Comparison of ENCODE assay signal across 8 cellular contexts in genomic region chr6:28980137-28980796, GRCh38. TPM values are rescaled to one million over a fixed set of nuclear protein-coding genes. Genes with fewer than 3 reads are reported as not detected.
A peak's percentile ranks its signal among the peaks of the same experiment; 100 is the strongest.
DNase-seq lines count a peak whose midpoint lies in the region; ATAC-seq and TF ChIP-seq lines count a peak whose summit lies in the region.

No MANE protein-coding gene starts in this region.

- CTCF ChIA-PET in activated CD8-positive, alpha-beta memory T cell treated with anti-CD3 and anti-CD28 coated beads, Interleukin-2, amount 10 ng/mL, durations not matched to agents 7 days and 5 days (lab: Charles Lee), result interaction anchor here (0.8 to 4.4 kb wide), 4 partner anchors 30 to 142 kb away, joined by 4 to 28 read pairs (median 16); no protein-coding TSS in a partner anchor

- H3K4me3 ChIP-seq in WI38 (ENCODE audit: low read depth, low read length) (peak overlapping the region; percentile 89), iPS DF 6.9 (ENCODE audit: low read length) (peak overlapping the region; percentile 76; the same call in 1 of the 2 replicates), subcutaneous abdominal adipose tissue (ENCODE audit: low read depth in 1 of 5, low read length in 5 of 5) (peak overlapping the region; percentile 91 to 96 (median 94))

- H3K4me1 ChIP-seq in iPS DF 6.9 (ENCODE audit: control insufficient read depth, insufficient read depth, low read length) (0 out of 2 replicates have a peak, but pooled peaks cover 2% of the 10 kb centered on the region), subcutaneous abdominal adipose tissue (ENCODE audit: control insufficient read depth in 5 of 5, insufficient read depth in 5 of 5, low read length in 5 of 5) (peaks cover 0 to 32% (median 24%) of the 10 kb centered on the region in 5 donors)

- H3K36me3 ChIP-seq in iPS DF 6.9 (ENCODE audit: control insufficient read depth, insufficient read depth, low read length) (no peaks in the 10 kb centered on the region), subcutaneous abdominal adipose tissue (ENCODE audit: control insufficient read depth in 5 of 5, insufficient read depth in 5 of 5, low read length in 5 of 5) (no peaks in the 10 kb centered on the region)

- H3K9ac ChIP-seq in subcutaneous abdominal adipose tissue (ENCODE audit: low read length in 5 of 5), result peak overlapping the region in 3 of 5 donors; percentile 38 to 78 (median 59)

- no peak for DNase-seq in activated CD8-positive, alpha-beta memory T cell treated with anti-CD3 and anti-CD28 coated beads, Interleukin-2, amount 10 ng/mL, durations not matched to agents 7 days and 5 days
- no peak for DNase-seq in activated CD8-positive, alpha-beta memory T cell treated with anti-CD3 and anti-CD28 coated beads for 24 hours
- DNase-seq in iPS DF 6.9 (ENCODE audit: low read depth, low spot score) (no peak), NCI-H1930 (lab: John Stamatoyannopoulos, UW) (no peak), NCI-H2171 (lab: John Stamatoyannopoulos, UW) (no peak), NCI-H1048 (lab: John Stamatoyannopoulos, UW) (no peak)

- H3K9me3 Mint-ChIP-seq in activated CD8-positive, alpha-beta memory T cell treated with anti-CD3 and anti-CD28 coated beads, Interleukin-2, amount 10 ng/mL, durations not matched to agents 7 days and 5 days (ENCODE audit: low read depth), result no peaks in the 10 kb centered on the region

- H3K27ac ChIP-seq in iPS DF 6.9 (ENCODE audit: low read length) (no peak overlapping the region), subcutaneous abdominal adipose tissue (ENCODE audit: low read depth, low read length) (no peak overlapping the region)

- H3K36me3 Mint-ChIP-seq in activated CD8-positive, alpha-beta memory T cell treated with anti-CD3 and anti-CD28 coated beads, Interleukin-2, amount 10 ng/mL, durations not matched to agents 7 days and 5 days, result peaks cover 3% of the 10 kb centered on the region

- peaks cover 57% of the 10 kb centered on the region for H3K27me3 Mint-ChIP-seq in activated CD8-positive, alpha-beta memory T cell treated with anti-CD3 and anti-CD28 coated beads, Interleukin-2, amount 10 ng/mL, durations not matched to agents 7 days and 5 days

- H3K27ac Mint-ChIP-seq in activated CD8-positive, alpha-beta memory T cell treated with anti-CD3 and anti-CD28 coated beads, Interleukin-2, amount 10 ng/mL, durations not matched to agents 7 days and 5 days, result no peak overlapping the region

- H3K4me3 Mint-ChIP-seq in activated CD8-positive, alpha-beta memory T cell treated with anti-CD3 and anti-CD28 coated beads, Interleukin-2, amount 10 ng/mL, durations not matched to agents 7 days and 5 days, result peak overlapping the region; percentile 90

- no peaks in the 10 kb centered on the region for H3K9me3 ChIP-seq in iPS DF 6.9 (ENCODE audit: control insufficient read depth, insufficient read depth, low read length)
- H3K9me3 ChIP-seq in subcutaneous abdominal adipose tissue (ENCODE audit: control insufficient read depth in 5 of 5, low read length in 5 of 5), result no peaks in the 10 kb centered on the region

- TF ChIP-seq CTCF in WI38 (IDR thresholded peaks at IDR 0.05; ENCODE audit: low read depth, low read length), result no peak

- peaks cover 45% of the 10 kb centered on the region for H3K4me1 Mint-ChIP-seq in activated CD8-positive, alpha-beta memory T cell treated with anti-CD3 and anti-CD28 coated beads, Interleukin-2, amount 10 ng/mL, durations not matched to agents 7 days and 5 days

- no peak for ATAC-seq in activated CD8-positive, alpha-beta memory T cell treated with anti-CD3 and anti-CD28 coated beads, Interleukin-2, amount 10 ng/mL, durations not matched to agents 7 days and 5 days

- H3K27me3 ChIP-seq in iPS DF 6.9 (ENCODE audit: control insufficient read depth, insufficient read depth, low read length) (no peaks in the 10 kb centered on the region), subcutaneous abdominal adipose tissue (ENCODE audit: control insufficient read depth in 5 of 5, insufficient read depth in 4 of 5, low read length in 5 of 5) (no peaks in the 10 kb centered on the region)

- WGBS in iPS DF 6.9 (ENCODE audit: insufficient coverage, insufficient read length), result no CpG with 5 or more reads among the region's 7 CpGs

RNA-seq across cellular contexts. Expression of gene ZNF311, which starts 24.8 kb away (rescaled TPM):
- total RNA-seq in activated CD8-positive, alpha-beta memory T cell treated with anti-CD3 and anti-CD28 coated beads, Interleukin-2, amount 10 ng/mL, durations not matched to agents 7 days and 5 days, result under 1 TPM; 0.26 to 0.40 TPM

RNA-seq across cellular contexts. Expression of gene TRIM27, which starts 56.5 kb away (rescaled TPM):
- 10 to 100 TPM; 52.5 to 62.9 TPM for total RNA-seq in activated CD8-positive, alpha-beta memory T cell treated with anti-CD3 and anti-CD28 coated beads, Interleukin-2, amount 10 ng/mL, durations not matched to agents 7 days and 5 days
